In genomic region chr9:120966005-120966369, GRCh38 we compare ENCODE assay signal across 17 cellular contexts. TPM values are rescaled to one million over a fixed set of nuclear protein-coding genes. Genes with fewer than 3 reads are reported as not detected.
A peak's percentile ranks its signal among the peaks of the same experiment; 100 is the strongest.
DNase-seq lines count a peak whose midpoint lies in the region; ATAC-seq and TF ChIP-seq lines count a peak whose summit lies in the region.
"Had no signal": no experiment of that assay in that cellular context is flagged by ENCODE, and none has a peak within 500 bp of the region (broad histone marks: within the 10 kb centered on the region; RNA-seq: fewer than 3 reads in every experiment).

No MANE protein-coding gene starts in this region.

- intact Hi-C loops in Right ventricle myocardium inferior (cut with DNase I): no loop called here
- intact Hi-C loops in cardiac septum (cut with DNase I): no loop called here
- intact Hi-C loops in right cardiac atrium (cut with DNase I): no loop called here
- intact Hi-C loops in gastrocnemius medialis (cut with DNase I; ENCODE audit: low total_unique reads): no loop called here

- no peaks in the 10 kb centered on the region for H3K9me2 ChIP-seq in Karpas-422 (replicated peaks; ENCODE audit: insufficient read depth, low read length)

- no peaks in the 10 kb centered on the region for H3K36me3 ChIP-seq in gastrocnemius medialis
- H3K36me3 ChIP-seq in Karpas-422 (ENCODE audit: insufficient read depth, low read length): no peaks in the 10 kb centered on the region
- H3K36me3 ChIP-seq: SJSA1 had no signal

- in situ Hi-C loops in gastrocnemius medialis (cut with MboI; ENCODE audit: low sequenced_read_pairs in 4 of 4): no loop called here

- H3K4me2 ChIP-seq in Karpas-422 (ENCODE audit: low read depth, low read length, poor library complexity, severe bottlenecking): no peak overlapping the region
- H3K4me2 ChIP-seq: BLaER1 treated with 17β-estradiol and CSF1 and Interleukin-3, amounts not matched to agents 10 nM and 100 nM had no signal

- H3K4me3 ChIP-seq in right cardiac atrium (ENCODE audit: low read length) (no peak overlapping the region), gastrocnemius medialis (no peak overlapping the region), Karpas-422 (ENCODE audit: low read length) (no peak overlapping the region)
- H3K4me3 ChIP-seq: BLaER1 treated with 17β-estradiol and CSF1 and Interleukin-3, amounts not matched to agents 10 nM and 100 nM; SJSA1 had no signal

- TF ChIP-seq POLR2A in gastrocnemius medialis (IDR thresholded peaks at IDR 0.05): no peak

- no peak for TF ChIP-seq CTCF in gastrocnemius medialis (IDR thresholded peaks at IDR 0.05 in 4 of 5, conservative IDR thresholded peaks at IDR 0.05 in 1 of 5)

- no peaks in the 10 kb centered on the region for H4K20me1 ChIP-seq in Karpas-422 (ENCODE audit: insufficient read depth, low read depth, low read length)
- H4K20me1 ChIP-seq: BLaER1 treated with 17β-estradiol and CSF1 and Interleukin-3, amounts not matched to agents 10 nM and 100 nM had no signal

- H3K27me3 ChIP-seq in right cardiac atrium (ENCODE audit: control insufficient read depth, insufficient read depth) (no peaks in the 10 kb centered on the region), gastrocnemius medialis (no peaks in the 10 kb centered on the region), Karpas-422 (ENCODE audit: low read length) (no peaks in the 10 kb centered on the region)
- H3K27me3 ChIP-seq: BLaER1 treated with 17β-estradiol and CSF1 and Interleukin-3, amounts not matched to agents 10 nM and 100 nM; SJSA1 had no signal

- ATAC-seq in Right ventricle myocardium inferior (peak; percentile 87), right cardiac atrium (peak; percentile 83 to 86), gastrocnemius medialis (peak; percentile 69 to 71), GM21515 (IDR thresholded peaks at IDR 0.05; ENCODE audit: unreplicated experiment) (no peak), HG02970 (IDR thresholded peaks at IDR 0.05; ENCODE audit: low FRiP score, unreplicated experiment) (no peak)

- WGBS in right cardiac atrium: 59% methylated on average over 3 of the region's 3 CpGs

- H3K9ac ChIP-seq in Karpas-422 (ENCODE audit: low read length): no peak overlapping the region
- H3K9ac ChIP-seq: BLaER1 treated with 17β-estradiol and CSF1 and Interleukin-3, amounts not matched to agents 10 nM and 100 nM had no signal

- peaks cover 7% of the 10 kb centered on the region for H3K4me1 ChIP-seq in right cardiac atrium (ENCODE audit: control insufficient read depth, insufficient read depth, low read length)
- H3K4me1 ChIP-seq in gastrocnemius medialis: no peaks in the 10 kb centered on the region
- peaks cover 10% of the 10 kb centered on the region for H3K4me1 ChIP-seq in Karpas-422 (ENCODE audit: low read length)
- H3K4me1 ChIP-seq: BLaER1 treated with 17β-estradiol and CSF1 and Interleukin-3, amounts not matched to agents 10 nM and 100 nM; SJSA1 had no signal

- H2AFZ ChIP-seq in Karpas-422 (ENCODE audit: low read length): no peak overlapping the region

- DNase-seq in Right ventricle myocardium inferior (ENCODE audit: missing footprints) (no peak), cardiac septum (ENCODE audit: low spot score) (no peak), right cardiac atrium (no peak), gastrocnemius medialis (no peak), NCI-H128 (lab: John Stamatoyannopoulos, UW; ENCODE audit: unreplicated experiment) (no peak), Karpas-422 (no peak)
- DNase-seq: activated CD4-positive, alpha-beta T cell treated with anti-CD3 and anti-CD28 coated beads for 1 hour; amniotic stem cell; DMS 273 treated with DMSO at 0.1 percent for 48 hours; MV-4-11; NCI-H524 treated with DMSO at 0.1 percent for 48 hours; OCI-M1; stimulated activated CD4-positive, alpha-beta T cell treated with anti-CD3 and anti-CD28 coated beads, Interleukin-1b, Interleukin-23, amount 100 ng/mL, for 48 hours had no signal

- H3K9me3 ChIP-seq in right cardiac atrium (ENCODE audit: control insufficient read depth, low read length) (no peaks in the 10 kb centered on the region), gastrocnemius medialis (no peaks in the 10 kb centered on the region), Karpas-422 (ENCODE audit: low read length) (no peaks in the 10 kb centered on the region)
- H3K9me3 ChIP-seq: BLaER1 treated with 17β-estradiol and CSF1 and Interleukin-3, amounts not matched to agents 10 nM and 100 nM; SJSA1 had no signal

- H3K27ac ChIP-seq in right cardiac atrium (ENCODE audit: low read length) (no peak overlapping the region), gastrocnemius medialis (peak overlapping the region; percentile 33 to 66 (median 42)), Karpas-422 (ENCODE audit: low read length) (no peak overlapping the region)
- H3K27ac ChIP-seq: BLaER1 treated with 17β-estradiol and CSF1 and Interleukin-3, amounts not matched to agents 10 nM and 100 nM; SJSA1 had no signal

- H3K79me2 ChIP-seq in Karpas-422 (ENCODE audit: low read length): no peaks in the 10 kb centered on the region

RNA-seq across cellular contexts. Expression of gene TRAF1, which starts 39.4 kb away (rescaled TPM):
- total RNA-seq in Right ventricle myocardium inferior (2.1 TPM), cardiac septum (2.4 TPM), right cardiac atrium (1 to 10 TPM; 4.1 to 6.1 (median 5.1) TPM), gastrocnemius medialis (1 to 10 TPM in 1 of 4 donors, under 1 TPM in 3; 0.42 to 1.6 (median 0.77) TPM)
- 3.9 TPM for polyA plus RNA-seq in right cardiac atrium
- total RNA-seq in Karpas-422 (2014; rRNA removed; shearing (Covaris generic); ENCODE audit: low replicate concordance): 18.8 and 23.8 TPM in 2 replicates

Comparison
In these comparisons a context has a peak if more than half of its experiments do, and no peak if none do; other contexts are left out.
1. ATAC-seq: peak in Right ventricle myocardium inferior (single experiment), right cardiac atrium (2 of 2) and gastrocnemius medialis (2 of 2); none in GM21515 (single experiment) and HG02970 (single experiment).
2. H3K27ac ChIP-seq: peak in gastrocnemius medialis (4 of 4); none in right cardiac atrium (single experiment) and Karpas-422 (single experiment).